Comparison of ENCODE assay signal across 11 cellular contexts in the genomic region with DNA sequence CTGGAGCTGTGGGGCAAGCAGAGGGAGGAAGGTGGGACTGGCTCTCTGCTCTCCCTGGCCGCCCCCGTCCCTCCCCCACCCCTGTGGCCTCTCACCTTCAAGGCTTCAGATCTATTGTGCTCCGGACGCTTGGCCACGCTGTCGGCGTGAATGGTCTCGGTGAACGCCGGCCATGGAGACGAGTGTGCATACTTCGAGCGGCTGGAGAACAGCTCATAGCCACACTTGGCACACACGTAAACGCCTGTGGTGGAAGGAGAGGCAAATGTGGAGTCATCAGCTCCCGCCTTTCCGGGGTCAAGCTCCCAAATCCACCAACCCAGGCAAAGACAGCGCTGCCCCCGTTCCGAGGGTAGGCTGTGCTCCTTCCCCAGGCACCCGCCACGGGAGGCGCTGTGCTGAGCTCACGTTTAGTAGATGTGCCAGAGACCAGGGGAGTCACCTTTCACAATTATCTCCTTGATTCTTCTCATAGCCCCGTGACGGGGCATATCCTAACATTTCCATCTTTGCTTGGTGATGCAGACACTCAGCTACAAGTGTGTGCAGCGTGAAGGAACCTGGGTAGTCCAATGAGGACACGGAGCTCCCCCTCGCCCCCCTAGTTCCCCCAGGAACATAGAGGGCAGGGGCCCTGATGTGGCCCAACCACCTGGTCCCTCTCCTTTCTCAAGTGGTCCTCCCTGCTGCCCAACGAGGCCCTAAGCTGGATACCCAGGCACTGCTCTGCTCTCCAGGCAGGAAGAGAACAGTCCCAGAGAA. TPM values are rescaled to one million over a fixed set of nuclear protein-coding genes. Genes with fewer than 3 reads are reported as not detected.
DNase-seq lines count a peak whose midpoint lies in the region; ATAC-seq and TF ChIP-seq lines count a peak whose summit lies in the region.
"Had no signal": no experiment of that assay in that cellular context is flagged by ENCODE, and none has a peak within 500 bp of the region (broad histone marks: within the 10 kb centered on the region; RNA-seq: fewer than 3 reads in every experiment).

No MANE protein-coding gene starts in this region.

- H3K9me3 ChIP-seq in CD8-positive, alpha-beta memory T cell (ENCODE audit: low read length) = no peaks in the 10 kb centered on the region
- no peaks in the 10 kb centered on the region for H3K9me3 ChIP-seq in MM.1S (replicated peaks; ENCODE audit: insufficient read depth, low read length)
- no peaks in the 10 kb centered on the region for H3K9me3 ChIP-seq in vagina

- no peaks in the 10 kb centered on the region for H3K9me3 Mint-ChIP-seq in CD8-positive, alpha-beta memory T cell
- no peaks in the 10 kb centered on the region for H3K9me3 Mint-ChIP-seq in chondrocyte (ENCODE audit: low read depth)
- H3K9me3 Mint-ChIP-seq in nephron progenitor cell = peaks cover 6% of the 10 kb centered on the region

- no peak overlapping the region for H2AFZ ChIP-seq in MM.1S (ENCODE audit: low read length)

- H3K4me1 ChIP-seq in CD8-positive, alpha-beta memory T cell (ENCODE audit: insufficient read depth, low read length) = peaks cover 16% of the 10 kb centered on the region
- H3K4me1 ChIP-seq in MM.1S (ENCODE audit: low read length) (no peaks in the 10 kb centered on the region), vagina (peaks cover 21% of the 10 kb centered on the region)

- no peak for TF ChIP-seq POLR2A in vagina (IDR thresholded peaks at IDR 0.05)

- H3K27ac ChIP-seq in CD8-positive, alpha-beta memory T cell (ENCODE audit: low read depth, low read length) = peak overlapping the region; percentile 72
- H3K27ac ChIP-seq in MM.1S (ENCODE audit: low read length) = no peak overlapping the region
- H3K27ac ChIP-seq in vagina = no peak overlapping the region

- CTCF ChIA-PET in CD8-positive, alpha-beta memory T cell (lab: Charles Lee) = interaction anchor here (1.2 kb wide), 1 partner anchor 14 kb away, joined by 3 read pairs; no protein-coding TSS in a partner anchor

- H3K4me2 ChIP-seq in MM.1S (ENCODE audit: low read depth, low read length) = peak overlapping the region; percentile 75; the same call in 1 of the 2 replicates

- POLR2A ChIA-PET in CD8-positive, alpha-beta memory T cell (lab: Charles Lee) = no interaction called here

- no peak overlapping the region for H3K4me3 ChIP-seq in CD8-positive, alpha-beta memory T cell (ENCODE audit: low read length)
- H3K4me3 ChIP-seq in MM.1S (ENCODE audit: low read length) (no peak overlapping the region), vagina (no peak overlapping the region)

- intact Hi-C loops in vagina (cut with DNase I) = no loop called here

- ATAC-seq in HG03108 (IDR thresholded peaks at IDR 0.05; ENCODE audit: unreplicated experiment) (no peak), GM18868 (IDR thresholded peaks at IDR 0.05; ENCODE audit: unreplicated experiment) (no peak)

- H3K27me3 ChIP-seq in CD8-positive, alpha-beta memory T cell (ENCODE audit: insufficient read depth, low read length, poor library complexity, severe bottlenecking) = no peaks in the 10 kb centered on the region
- H3K27me3 ChIP-seq in MM.1S (replicated peaks; ENCODE audit: insufficient read depth, low read length) = no peaks in the 10 kb centered on the region
- no peaks in the 10 kb centered on the region for H3K27me3 ChIP-seq in vagina

- H3K27me3 Mint-ChIP-seq in CD8-positive, alpha-beta memory T cell = no peaks in the 10 kb centered on the region
- H3K27me3 Mint-ChIP-seq in chondrocyte (ENCODE audit: low read depth) (no peaks in the 10 kb centered on the region), nephron progenitor cell (ENCODE audit: low read depth, poor library complexity) (peaks cover 7% of the 10 kb centered on the region)

- peaks cover 9% of the 10 kb centered on the region for H3K36me3 ChIP-seq in CD8-positive, alpha-beta memory T cell (ENCODE audit: insufficient read depth, low read length)
- H3K36me3 ChIP-seq in MM.1S (replicated peaks; ENCODE audit: insufficient read depth, low read length) = peaks cover 3% of the 10 kb centered on the region; the same call in 1 of the 2 replicates
- peaks cover 0 to 31% of the 10 kb centered on the region in 2 donors for H3K36me3 ChIP-seq in vagina

- H3K4me1 Mint-ChIP-seq in CD8-positive, alpha-beta memory T cell = peaks cover 8 to 24% (median 11%) of the 10 kb centered on the region in 3 donors
- H3K4me1 Mint-ChIP-seq in chondrocyte (ENCODE audit: low read depth) = peaks cover 20% of the 10 kb centered on the region
- H3K4me1 Mint-ChIP-seq in nephron progenitor cell = peaks cover 45% of the 10 kb centered on the region

- no peak for TF ChIP-seq CTCF in MM.1S (IDR thresholded peaks at IDR 0.05; ENCODE audit: low read length)
- no peak for TF ChIP-seq CTCF in chondrocyte (IDR thresholded peaks at IDR 0.05)
- TF ChIP-seq CTCF in nephron progenitor cell (IDR thresholded peaks at IDR 0.05) = no peak
- TF ChIP-seq CTCF in vagina (IDR thresholded peaks at IDR 0.05) = no peak

- H3K9me2 ChIP-seq in MM.1S (replicated peaks; ENCODE audit: insufficient read depth, low read length) = no peaks in the 10 kb centered on the region

- peak overlapping the region; percentile 24 to 95 (median 83) for H3K4me3 Mint-ChIP-seq in CD8-positive, alpha-beta memory T cell
- no peak overlapping the region for H3K4me3 Mint-ChIP-seq in chondrocyte (ENCODE audit: unreplicated experiment)
- H3K4me3 Mint-ChIP-seq in nephron progenitor cell = peak overlapping the region; percentile 92

- H3K79me2 ChIP-seq in MM.1S (ENCODE audit: low read length) = peaks cover 4% of the 10 kb centered on the region

- H4K20me1 ChIP-seq in MM.1S (ENCODE audit: insufficient read depth, low read length) = no peaks in the 10 kb centered on the region

- peak overlapping the region in 2 of 8 donors; percentile 26 to 66 for H3K27ac Mint-ChIP-seq in CD8-positive, alpha-beta memory T cell
- H3K27ac Mint-ChIP-seq in chondrocyte (ENCODE audit: unreplicated experiment) = peak overlapping the region; percentile 27
- H3K27ac Mint-ChIP-seq in nephron progenitor cell = peak overlapping the region; percentile 92

- H3F3A ChIP-seq in MM.1S (ENCODE audit: insufficient read depth, low read length) = no peaks in the 10 kb centered on the region

- peaks cover 0 to 26% (median 1%) of the 10 kb centered on the region in 3 donors for H3K36me3 Mint-ChIP-seq in CD8-positive, alpha-beta memory T cell
- H3K36me3 Mint-ChIP-seq in chondrocyte (ENCODE audit: low read depth) (peaks cover 10% of the 10 kb centered on the region), nephron progenitor cell (ENCODE audit: low read depth) (peaks cover 6% of the 10 kb centered on the region)

- H3K9ac ChIP-seq in MM.1S (ENCODE audit: low read length) = no peak overlapping the region; the same call in 1 of the 2 replicates

- no peak for DNase-seq in CD8-positive, alpha-beta memory T cell
- DNase-seq in MM.1S (no peak), chondrocyte (ENCODE audit: low spot score) (no peak), nephron progenitor cell (no peak), GM19240 (ENCODE audit: insufficient read length, low spot score) (no peak), vagina (ENCODE audit: extremely low spot score in 2 of 2) (no peak)
- DNase-seq: central memory CD4-positive, alpha-beta T cell; NCI-H345; stimulated activated CD4-positive, alpha-beta T cell treated with anti-CD3 and anti-CD28 coated beads, Interleukin-4, amount 100 ng/mL, for 24 hours had no signal

RNA-seq across cellular contexts. Expression of gene MSRB1, which starts 1.7 kb away (rescaled TPM):
- 10 to 100 TPM; 20.4 TPM for total RNA-seq in CD8-positive, alpha-beta memory T cell
- polyA plus RNA-seq in CD8-positive, alpha-beta memory T cell = 20.2 TPM
- 18.3 to 19.1 TPM (median 18.8 TPM) in 3 replicates for total RNA-seq in chondrocyte
- total RNA-seq in vagina = 53.0 TPM

RNA-seq across cellular contexts. Expression of gene RPL3L, which starts 13.1 kb away (rescaled TPM):
- under 1 TPM; 0.37 to 0.62 TPM for total RNA-seq in CD8-positive, alpha-beta memory T cell
- polyA plus RNA-seq in CD8-positive, alpha-beta memory T cell = not detected
- total RNA-seq in chondrocyte = not detected in 3 replicates
- total RNA-seq in vagina = not detected

RNA-seq across cellular contexts. Expression of gene NDUFB10, which starts 18.0 kb away (rescaled TPM):
- 100 to 1,000 TPM; 150 to 152 TPM for total RNA-seq in CD8-positive, alpha-beta memory T cell
- 236 TPM for polyA plus RNA-seq in CD8-positive, alpha-beta memory T cell
- 97.9 to 131 TPM (median 110 TPM) in 3 replicates for total RNA-seq in chondrocyte
- 132 TPM for total RNA-seq in vagina

RNA-seq across cellular contexts. Expression of gene HS3ST6, which starts 23.1 kb away (rescaled TPM):
- total RNA-seq in CD8-positive, alpha-beta memory T cell = not detected
- polyA plus RNA-seq in CD8-positive, alpha-beta memory T cell = not detected
- total RNA-seq in chondrocyte (not detected in 3 replicates), vagina (4.4 TPM)

RNA-seq across cellular contexts. Expression of gene RPS2, which starts 23.3 kb away (rescaled TPM):
- total RNA-seq in CD8-positive, alpha-beta memory T cell = 1,000 to 10,000 TPM; 5,023 to 5,213 TPM
- 5,049 TPM for polyA plus RNA-seq in CD8-positive, alpha-beta memory T cell
- 1,605 to 1,878 TPM (median 1,662 TPM) in 3 replicates for total RNA-seq in chondrocyte
- 3,117 TPM for total RNA-seq in vagina
